Comparison of ENCODE assay signal across 9 cellular contexts in the genomic region with DNA sequence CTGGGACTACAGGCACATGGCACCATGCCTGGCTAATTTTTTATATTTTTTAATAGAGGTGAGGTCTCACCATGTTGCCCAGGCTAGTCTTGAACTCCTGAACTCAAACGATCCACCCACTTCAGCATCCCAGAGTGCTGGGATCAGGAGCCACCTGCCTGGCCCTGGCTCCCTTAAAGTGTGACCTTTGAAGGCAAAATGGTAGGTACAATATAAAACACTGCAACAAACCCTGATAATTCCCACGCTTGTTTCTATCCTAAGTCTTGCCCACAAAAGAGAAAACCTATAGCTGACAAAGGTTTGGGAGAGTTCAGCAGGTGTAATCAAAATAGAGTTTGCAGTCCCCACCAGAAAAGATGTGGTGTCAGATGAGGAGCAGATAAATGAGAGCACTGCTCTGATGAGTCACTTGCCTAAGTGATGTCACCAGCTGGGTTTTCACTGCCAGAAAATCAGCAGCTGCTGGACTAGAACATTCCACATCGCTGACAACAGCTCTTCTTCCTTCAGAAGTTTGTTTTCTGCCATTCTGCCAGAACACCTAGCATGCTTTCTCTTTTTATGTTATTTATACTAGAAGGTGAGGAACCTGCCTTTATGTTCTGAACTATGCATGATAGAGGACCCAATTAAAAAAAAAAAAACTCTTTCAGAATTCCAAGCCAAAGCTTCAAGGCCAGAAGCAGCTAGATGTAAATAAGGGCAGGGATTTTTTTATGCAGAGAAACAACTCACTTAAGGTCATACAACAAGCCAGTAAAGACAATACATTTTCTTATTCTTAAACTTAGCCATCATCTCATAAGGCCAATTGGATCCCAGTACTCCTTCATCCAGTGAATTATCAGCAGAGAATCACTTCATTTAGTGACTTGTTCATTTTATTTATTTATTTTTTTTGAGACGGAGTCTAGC. TPM values are rescaled to one million over a fixed set of nuclear protein-coding genes. Genes with fewer than 3 reads are reported as not detected.
A peak's percentile ranks its signal among the peaks of the same experiment; 100 is the strongest.
DNase-seq lines count a peak whose midpoint lies in the region; ATAC-seq and TF ChIP-seq lines count a peak whose summit lies in the region.
"Had no signal": no experiment of that assay in that cellular context is flagged by ENCODE, and none has a peak within 500 bp of the region (broad histone marks: within the 10 kb centered on the region; RNA-seq: fewer than 3 reads in every experiment).

No MANE protein-coding gene starts in this region.

- no peak for TF ChIP-seq POLR2A in HCT116 (IDR thresholded peaks at IDR 0.05; ENCODE audit: borderline replicate concordance, extremely low read depth, insufficient read depth, insufficient read length)

- peaks cover 6 to 9% of the 10 kb centered on the region in 2 experiments for H3K4me1 ChIP-seq in HCT116 (ENCODE audit: control insufficient read depth in 1 of 2, insufficient read depth in 2 of 2, low read length in 2 of 2)
- peaks cover 11% of the 10 kb centered on the region for H3K4me1 ChIP-seq in adipocyte (ENCODE audit: control insufficient read depth, insufficient read depth, low read length)

- H3K9me3 ChIP-seq in HCT116 (ENCODE audit: control insufficient read depth in 1 of 2, insufficient read depth in 1 of 2, low read depth in 1 of 2, low read length in 2 of 2) (no peaks in the 10 kb centered on the region), adipocyte (ENCODE audit: control insufficient read depth, low read length) (no peaks in the 10 kb centered on the region)

- H3K4me1 Mint-ChIP-seq in stimulated activated memory B cell treated with anti-CD40 and anti-IgM and Interleukin-4, amounts not matched to agents 10 μg/mL and 1 μg/mL and 100 μg/mL, for 72 hours = no peaks in the 10 kb centered on the region

- TF ChIP-seq CTCF in HCT116 (IDR thresholded peaks at IDR 0.05 in 2 of 3, conservative IDR thresholded peaks at IDR 0.05 in 1 of 3; ENCODE audit: borderline replicate concordance in 1 of 3, insufficient read depth in 1 of 3, low read depth in 2 of 3, low read length in 2 of 3) = no peak

- H3K79me2 ChIP-seq in HCT116 (ENCODE audit: insufficient read depth, low read length) = no peaks in the 10 kb centered on the region

- H3K4me3 Mint-ChIP-seq in stimulated activated memory B cell treated with anti-CD40 and anti-IgM and Interleukin-4, amounts not matched to agents 10 μg/mL and 1 μg/mL and 100 μg/mL, for 72 hours = no peak overlapping the region

- H3K4me2 ChIP-seq in HCT116 (ENCODE audit: low read length) = peak overlapping the region; percentile 13; the same call in 1 of the 2 replicates

- ATAC-seq in HCT116 (peak; percentile 38; the same call in 1 of the 2 replicates), HG02623 (IDR thresholded peaks at IDR 0.05; ENCODE audit: unreplicated experiment) (no peak)
- ATAC-seq in stimulated activated memory B cell treated with anti-CD40 and anti-IgM and Interleukin-4, amounts not matched to agents 10 μg/mL and 1 μg/mL and 100 μg/mL, for 72 hours = no peak

- H4K20me1 ChIP-seq in HCT116 (ENCODE audit: insufficient read depth) = no peaks in the 10 kb centered on the region

- RAD21 ChIA-PET in HCT116 (lab: Charles Lee; ENCODE audit: low non-redundant PET in 1 of 2, low total read pairs in 2 of 2, uncharacterized antibody in 2 of 2, unreplicated experiment in 2 of 2) = no interaction called here

- H3K27me3 Mint-ChIP-seq in stimulated activated memory B cell treated with anti-CD40 and anti-IgM and Interleukin-4, amounts not matched to agents 10 μg/mL and 1 μg/mL and 100 μg/mL, for 72 hours = no peaks in the 10 kb centered on the region

- in situ Hi-C loops in ACHN (cut with HindIII; ENCODE audit: low pct_ligation_motif_present, low pct_unique_long_range_greater_than_20kb, low sequenced_read_pairs) = no loop called here

- TF ChIP-seq RAD21 in HCT116 (IDR thresholded peaks at IDR 0.05; ENCODE audit: low read depth) = no peak

- no peak overlapping the region for H3K27ac Mint-ChIP-seq in stimulated activated memory B cell treated with anti-CD40 and anti-IgM and Interleukin-4, amounts not matched to agents 10 μg/mL and 1 μg/mL and 100 μg/mL, for 72 hours

- H3K4me3 ChIP-seq in HCT116 (replicated peaks in 1 of 2; ENCODE audit: low read depth in 1 of 2, low read length in 2 of 2) = no peak overlapping the region
- H3K4me3 ChIP-seq in adipocyte (ENCODE audit: low read length) = no peak overlapping the region

- POLR2A ChIA-PET in HCT116 (lab: Charles Lee) = interaction anchor here (0.9 kb wide), 1 partner anchor 19 kb away, joined by 4 read pairs; the partner anchor contains the start of gene H2AZ2

- H3K9me2 ChIP-seq in HCT116 (ENCODE audit: insufficient read depth) = no peaks in the 10 kb centered on the region

- H3K36me3 Mint-ChIP-seq in stimulated activated memory B cell treated with anti-CD40 and anti-IgM and Interleukin-4, amounts not matched to agents 10 μg/mL and 1 μg/mL and 100 μg/mL, for 72 hours = no peaks in the 10 kb centered on the region

- BruUV-seq in HCT116 (replicated peaks; lab: Mats Ljungman, UMichigan) = no TSS peak

- CTCF ChIA-PET in HCT116 (lab: Charles Lee) = interaction anchor here (1.0 kb wide), 2 partner anchors 9 to 11 kb away, joined by 3 to 5 read pairs; no protein-coding TSS in a partner anchor

- H3K9me3 Mint-ChIP-seq in stimulated activated memory B cell treated with anti-CD40 and anti-IgM and Interleukin-4, amounts not matched to agents 10 μg/mL and 1 μg/mL and 100 μg/mL, for 72 hours = no peaks in the 10 kb centered on the region

- no peaks in the 10 kb centered on the region for H3K27me3 ChIP-seq in HCT116 (ENCODE audit: insufficient read depth, low read length)
- H3K27me3 ChIP-seq in adipocyte (replicated peaks; ENCODE audit: control insufficient read depth, insufficient read depth, low read length) = no peaks in the 10 kb centered on the region

- no peak overlapping the region for H3K9ac ChIP-seq in HCT116 (ENCODE audit: low read length)
- no peak overlapping the region for H3K9ac ChIP-seq in adipocyte (ENCODE audit: low read length)

- DNase-seq in ACHN (peak; percentile 91), HCT116 (ENCODE audit: low read depth, low spot score) (peak; percentile 19), adipocyte (ENCODE audit: low read depth) (peak; percentile 83), islet precursor cell (peak; percentile 86), NCI-H146 (lab: John Stamatoyannopoulos, UW) (no peak), NCI-H2081 (lab: John Stamatoyannopoulos, UW) (no peak)
- DNase-seq: NCI-H1092 treated with DMSO at 0.1 percent for 48 hours had no signal

- H2AFZ ChIP-seq in HCT116 (ENCODE audit: low read depth, low read length, poor library complexity, severe bottlenecking) = peak overlapping the region; percentile 35

- no peaks in the 10 kb centered on the region for H3K36me3 ChIP-seq in HCT116 (ENCODE audit: control insufficient read depth in 1 of 2, insufficient read depth in 2 of 2, low read length in 2 of 2)
- H3K36me3 ChIP-seq in adipocyte (ENCODE audit: control insufficient read depth, insufficient read depth, low read length, severe bottlenecking) = no peaks in the 10 kb centered on the region

- intact Hi-C loops in HCT116 (cut with micrococcal nuclease) = no loop called here

- no peak overlapping the region for H3K27ac ChIP-seq in HCT116 (ENCODE audit: low read depth, low read length)

TF ChIP-seq in HCT116, 20 proteins besides CTCF, POLR2A, EP300 and RAD21 (continues in another document):
- peak; percentile 22; the same call in 1 of the 2 replicates for TF ChIP-seq FOSL1 (IDR thresholded peaks at IDR 0.05; ENCODE audit: low read depth)
- no peak for TF ChIP-seq ZNF274 (IDR thresholded peaks at IDR 0.05; ENCODE audit: low read depth, low read length)
- no peak for TF ChIP-seq REST (IDR thresholded peaks at IDR 0.05; ENCODE audit: low read depth)
- peak; percentile 50 for TF ChIP-seq JUND (IDR thresholded peaks at IDR 0.05)
- TF ChIP-seq EZH2 (IDR thresholded peaks at IDR 0.05) = no peak
- no peak for TF ChIP-seq EZH2phosphoT487 (IDR thresholded peaks at IDR 0.05; ENCODE audit: borderline replicate concordance)
- no peak for TF ChIP-seq EGR1 (IDR thresholded peaks at IDR 0.05; ENCODE audit: low read depth)
- TF ChIP-seq, protein P1, sequence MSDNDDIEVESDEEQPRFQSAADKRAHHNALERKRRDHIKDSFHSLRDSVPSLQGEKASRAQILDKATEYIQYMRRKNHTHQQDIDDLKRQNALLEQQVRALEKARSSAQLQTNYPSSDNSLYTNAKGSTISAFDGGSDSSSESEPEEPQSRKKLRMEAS (IDR thresholded peaks at IDR 0.05) = no peak
- TF ChIP-seq YY1 (IDR thresholded peaks at IDR 0.05; ENCODE audit: extremely low read depth, insufficient replicate concordance, low read depth, low read length) = no peak
- no peak for TF ChIP-seq TCF7L2 (IDR thresholded peaks at IDR 0.05; ENCODE audit: borderline replicate concordance, extremely low read depth, insufficient read depth, insufficient read length)
- TF ChIP-seq SRF (IDR thresholded peaks at IDR 0.05; ENCODE audit: low read depth) = no peak
- no peak for TF ChIP-seq SP1 (IDR thresholded peaks at IDR 0.05; ENCODE audit: low read depth)

RNA-seq across cellular contexts. Expression of gene PURB, which starts 18.0 kb away (rescaled TPM):
- total RNA-seq in HCT116 (2021; ENCODE audit: unreplicated experiment) = 13.2 TPM
- polyA plus RNA-seq in HCT116 (2012) = 2.5 and 3.2 TPM in 2 replicates

RNA-seq across cellular contexts. Expression of gene H2AZ2, which starts 19.4 kb away (rescaled TPM):
- total RNA-seq in HCT116 (2021; ENCODE audit: unreplicated experiment) = 226 TPM
- polyA plus RNA-seq in HCT116 (2012) = 228 and 244 TPM in 2 replicates

Comparison
In these comparisons a context has a peak if more than half of its experiments do, and no peak if none do; other contexts are left out.
1. DNase-seq: peak in ACHN (single experiment), HCT116 (single experiment), adipocyte (single experiment) and islet precursor cell (single experiment); none in NCI-H146 (single experiment) and NCI-H2081 (0 of 2).